Comparison of ENCODE assay signal across 28 cellular contexts in genomic region chr6:1790684-1791083, GRCh38.
"Had no signal": no experiment of that assay in that cellular context is flagged by ENCODE, and none has a peak within 500 bp of the region (broad histone marks: within the 10 kb centered on the region; RNA-seq: fewer than 3 reads in every experiment).

No MANE protein-coding gene starts in this region.

- DNase-seq: colonic mucosa; cortex of kidney; dermis blood vessel endothelial cell; dorsolateral prefrontal cortex; effector CD4-positive, alpha-beta T cell; effector CD8-positive, alpha-beta T cell; effector memory CD4-positive, alpha-beta T cell; effector memory CD8-positive, alpha-beta T cell; endodermal cell; esophagus squamous epithelium; foreskin fibroblast; foreskin keratinocyte; foreskin melanocyte; gastrocnemius medialis; glutamatergic neuron; head of caudate nucleus; heart left ventricle; heart right ventricle had no signal

- H3K4me3 Mint-ChIP-seq: dendritic cell treated with granulocyte-macrophage colony-stimulating factor and Interleukin-4, amounts not matched to agents 40 ng/mL and 50 ng/mL, for 4 days; effector memory CD8-positive, alpha-beta T cell; endodermal cell had no signal

- H3K4me1 Mint-ChIP-seq: endodermal cell had no signal

- H3K4me1 ChIP-seq: colonic mucosa, foreskin keratinocyte, gastrocnemius medialis, gastroesophageal sphincter had no signal

- H3K9me3 ChIP-seq: colonic mucosa, esophagus muscularis mucosa, esophagus squamous epithelium, gastrocnemius medialis, gastroesophageal sphincter, heart left ventricle, heart right ventricle had no signal

- H3K27me3 ChIP-seq: colonic mucosa, dorsolateral prefrontal cortex, esophagus muscularis mucosa, esophagus squamous epithelium, foreskin keratinocyte, gastrocnemius medialis, gastroesophageal sphincter, heart left ventricle, heart right ventricle had no signal

- FAIRE-seq: colon, endometrium, endothelial cell of umbilical vein, frontal cortex had no signal

- H3K9me3 Mint-ChIP-seq: dendritic cell treated with granulocyte-macrophage colony-stimulating factor and Interleukin-4, amounts not matched to agents 40 ng/mL and 50 ng/mL, for 4 days; effector memory CD8-positive, alpha-beta T cell; endodermal cell had no signal

- H3K27me3 Mint-ChIP-seq: dendritic cell treated with granulocyte-macrophage colony-stimulating factor and Interleukin-4, amounts not matched to agents 40 ng/mL and 50 ng/mL, for 4 days; effector memory CD8-positive, alpha-beta T cell had no signal

- H3K36me3 ChIP-seq: colonic mucosa, esophagus muscularis mucosa, esophagus squamous epithelium, gastrocnemius medialis, gastroesophageal sphincter, heart left ventricle, heart right ventricle had no signal

- H3K27ac ChIP-seq: colonic mucosa, coronary artery, dorsolateral prefrontal cortex, epithelial cell of prostate, esophagus muscularis mucosa, esophagus squamous epithelium, foreskin keratinocyte, gastrocnemius medialis, gastroesophageal sphincter, heart left ventricle, heart right ventricle had no signal

- H3K4me3 ChIP-seq: colonic mucosa, coronary artery, dorsolateral prefrontal cortex, esophagus muscularis mucosa, esophagus squamous epithelium, gastrocnemius medialis, gastroesophageal sphincter, heart left ventricle, heart right ventricle had no signal

- ATAC-seq: effector memory CD8-positive, alpha-beta T cell; esophagus mucosa; foreskin keratinocyte; gastrocnemius medialis; gastroesophageal sphincter; heart left ventricle; heart right ventricle had no signal
